In the genomic region with DNA sequence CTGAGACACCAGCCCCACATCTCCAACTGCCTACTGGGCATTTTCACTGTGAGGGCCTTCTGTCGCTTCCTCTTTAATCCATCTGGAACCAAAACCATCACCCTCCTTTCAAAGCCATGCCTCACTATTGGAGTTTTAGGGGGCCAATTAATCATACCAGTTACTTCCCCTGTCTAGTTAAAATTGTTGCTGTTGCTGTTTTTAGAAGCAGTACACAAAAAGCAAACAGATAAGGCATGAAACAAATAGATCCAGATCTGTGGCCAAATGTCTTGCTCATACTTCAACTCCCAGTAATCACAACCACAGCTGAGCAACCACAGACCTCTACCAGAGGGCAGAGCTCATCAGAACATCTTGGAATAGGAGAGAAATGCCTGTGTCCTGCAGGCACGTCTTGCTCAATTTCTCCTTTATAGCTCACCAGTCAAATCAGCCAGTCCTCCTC, we compare ENCODE assay signal across 10 cellular contexts.
DNase-seq lines count a peak whose midpoint lies in the region; ATAC-seq and TF ChIP-seq lines count a peak whose summit lies in the region.
"Had no signal": no experiment of that assay in that cellular context is flagged by ENCODE, and none has a peak within 500 bp of the region (broad histone marks: within the 10 kb centered on the region; RNA-seq: fewer than 3 reads in every experiment).

No MANE protein-coding gene starts in this region.

- DNase-seq in DMS 273 (lab: John Stamatoyannopoulos, UW; ENCODE audit: unreplicated experiment) (peak; percentile 25), DMS 273 treated with DMSO at 0.1 percent for 48 hours (lab: John Stamatoyannopoulos, UW) (no peak), MCF 10A (ENCODE audit: unreplicated experiment) (peak; percentile 94), kidney tubule cell (ENCODE audit: low spot score) (peak; percentile 44), upper lobe of right lung (no peak)
- DNase-seq in activated CD4-positive, alpha-beta T cell treated with anti-CD3 and anti-CD28 coated beads for 4 hours = no peak
- DNase-seq: NCI-H82 had no signal

- peaks cover 26% of the 10 kb centered on the region for H3K4me1 Mint-ChIP-seq in MCF 10A (ENCODE audit: insufficient read depth, unreplicated experiment)

- H3K4me1 ChIP-seq in upper lobe of right lung = peaks cover 3% of the 10 kb centered on the region

- no peaks in the 10 kb centered on the region for H3K27me3 ChIP-seq in upper lobe of right lung

- no peak overlapping the region for H3K27ac ChIP-seq in upper lobe of right lung
- H3K27ac ChIP-seq: 22Rv1 had no signal

- H3K9me3 Mint-ChIP-seq in MCF 10A (ENCODE audit: unreplicated experiment) = no peaks in the 10 kb centered on the region

- no peaks in the 10 kb centered on the region for H3K9me3 ChIP-seq in upper lobe of right lung

- CTCF ChIA-PET in MCF 10A (lab: Yijun Ruan, JAX) = interaction anchor here (0.6 to 3.4 kb wide), 26 partner anchors 17 to 298 kb away, joined by 3 to 28 read pairs (median 4); partner anchors contain the start of gene PIGC

- POLR2A ChIA-PET in MCF 10A (lab: Yijun Ruan, JAX) = interaction anchor here (0.7 to 3.2 kb wide), 19 partner anchors 8 to 264 kb away, joined by 3 to 52 read pairs (median 5); no protein-coding TSS in a partner anchor

- no peak for TF ChIP-seq CTCF in MCF 10A (IDR thresholded peaks at IDR 0.05; ENCODE audit: unreplicated experiment)
- TF ChIP-seq CTCF in upper lobe of right lung (IDR thresholded peaks at IDR 0.05) = no peak

- no peak overlapping the region for H3K4me3 Mint-ChIP-seq in MCF 10A (ENCODE audit: unreplicated experiment)

- peak overlapping the region; percentile 61 for H3K27ac Mint-ChIP-seq in MCF 10A (ENCODE audit: low read depth, unreplicated experiment)

- no peaks in the 10 kb centered on the region for H3K27me3 Mint-ChIP-seq in MCF 10A (ENCODE audit: insufficient read depth, unreplicated experiment)

- BruUV-seq in MCF 10A (replicated peaks; lab: Mats Ljungman, UMichigan) = no TSS peak

- no peaks in the 10 kb centered on the region for H3K36me3 ChIP-seq in upper lobe of right lung

- no peaks in the 10 kb centered on the region for H3K36me3 Mint-ChIP-seq in MCF 10A (ENCODE audit: insufficient read depth, unreplicated experiment)

- intact Hi-C loops in MCF 10A (cut with micrococcal nuclease) = loop anchor here (1.0 to 10.0 kb wide), 4 partner anchors 72 to 282 kb away; no protein-coding TSS in a partner anchor
- intact Hi-C loops in upper lobe of right lung (cut with DNase I) = no loop called here

- H3K4me3 ChIP-seq in upper lobe of right lung = no peak overlapping the region

- ATAC-seq in upper lobe of right lung (peak; percentile 53), GM21825 (IDR thresholded peaks at IDR 0.05; ENCODE audit: unreplicated experiment) (no peak), HG03432 (IDR thresholded peaks at IDR 0.05; ENCODE audit: unreplicated experiment) (no peak)

Comparison
In these comparisons a context has a peak if more than half of its experiments do, and no peak if none do; other contexts are left out.
1. DNase-seq: peak in DMS 273 (single experiment), MCF 10A (single experiment) and kidney tubule cell (single experiment); none in DMS 273 treated with DMSO at 0.1 percent for 48 hours (single experiment), upper lobe of right lung (single experiment) and activated CD4-positive, alpha-beta T cell treated with anti-CD3 and anti-CD28 coated beads for 4 hours (0 of 2).